1 cellular context compared by ENCODE assay signal in genomic region chr17:17817552-17817947, GRCh38.
TF ChIP-seq lines count a peak whose summit lies in the region.

No MANE protein-coding gene starts in this region.

TF ChIP-seq in HCT116, 20 proteins besides CTCF, POLR2A, EP300 and RAD21 (continued from another document):
- TF ChIP-seq, protein P1, sequence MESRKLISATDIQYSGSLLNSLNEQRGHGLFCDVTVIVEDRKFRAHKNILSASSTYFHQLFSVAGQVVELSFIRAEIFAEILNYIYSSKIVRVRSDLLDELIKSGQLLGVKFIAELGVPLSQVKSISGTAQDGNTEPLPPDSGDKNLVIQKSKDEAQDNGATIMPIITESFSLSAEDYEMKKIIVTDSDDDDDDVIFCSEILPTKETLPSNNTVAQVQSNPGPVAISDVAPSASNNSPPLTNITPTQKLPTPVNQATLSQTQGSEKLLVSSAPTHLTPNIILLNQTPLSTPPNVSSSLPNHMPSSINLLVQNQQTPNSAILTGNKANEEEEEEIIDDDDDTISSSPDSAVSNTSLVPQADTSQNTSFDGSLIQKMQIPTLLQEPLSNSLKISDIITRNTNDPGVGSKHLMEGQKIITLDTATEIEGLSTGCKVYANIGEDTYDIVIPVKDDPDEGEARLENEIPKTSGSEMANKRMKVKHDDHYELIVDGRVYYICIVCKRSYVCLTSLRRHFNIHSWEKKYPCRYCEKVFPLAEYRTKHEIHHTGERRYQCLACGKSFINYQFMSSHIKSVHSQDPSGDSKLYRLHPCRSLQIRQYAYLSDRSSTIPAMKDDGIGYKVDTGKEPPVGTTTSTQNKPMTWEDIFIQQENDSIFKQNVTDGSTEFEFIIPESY (IDR thresholded peaks at IDR 0.05; ENCODE audit: extremely low read depth, insufficient replicate concordance, low read length): no peak
- TF ChIP-seq TCF7L2 (IDR thresholded peaks at IDR 0.05; ENCODE audit: borderline replicate concordance, extremely low read depth, insufficient read depth, insufficient read length): no peak
TF ChIP-seq in HCT116: peak in this region for 0.
